ENCODE assay signal across 1 cellular context in the genomic region with DNA sequence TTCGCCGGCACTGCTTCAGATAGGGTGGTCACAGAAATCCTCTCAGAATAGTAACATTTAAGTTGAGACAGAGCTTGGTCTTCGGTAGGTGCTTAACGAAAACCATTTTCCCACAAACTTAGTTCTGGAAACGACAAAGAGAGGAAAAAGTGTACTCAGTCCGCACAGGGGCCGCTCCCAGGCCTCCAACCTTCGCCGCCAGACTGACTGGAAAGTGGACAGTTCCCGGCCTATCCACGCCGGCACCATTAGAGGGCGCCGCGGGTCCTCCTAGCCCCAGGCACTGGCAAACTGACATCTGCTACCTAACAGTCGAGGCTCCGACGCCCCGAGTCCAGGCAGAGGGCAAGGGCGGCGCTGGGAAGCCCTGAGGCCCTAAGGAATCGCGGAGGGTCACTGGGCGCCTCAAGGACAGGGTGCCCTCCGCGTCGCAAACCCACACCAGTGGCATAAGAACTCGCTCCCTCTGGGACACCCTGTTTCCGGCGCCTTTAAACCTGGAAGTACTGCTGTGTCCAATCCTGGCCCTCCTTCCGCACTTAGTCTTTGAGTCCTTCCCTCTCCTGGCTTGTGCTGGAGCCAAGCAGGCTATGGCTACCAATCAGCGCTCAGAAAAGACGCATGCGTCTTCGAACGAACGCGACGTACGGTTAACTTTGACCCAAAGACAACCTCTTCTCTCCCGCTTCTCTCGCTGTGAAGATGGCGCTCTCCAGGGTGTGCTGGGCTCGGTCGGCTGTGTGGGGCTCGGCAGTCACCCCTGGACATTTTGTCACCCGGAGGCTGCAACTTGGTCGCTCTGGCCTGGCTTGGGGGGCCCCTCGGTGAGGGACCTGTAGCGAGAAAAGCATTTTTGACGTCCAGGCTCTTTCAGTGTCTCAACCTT.
A peak's percentile ranks its signal among the peaks of the same experiment; 100 is the strongest.
TF ChIP-seq lines count a peak whose summit lies in the region.

TSS of gene LETMD1 (plus strand) at position 673 of the 886 bp plus-strand sequence. CDS start at position 703, 30 bp downstream.

TF ChIP-seq in K562, 482 proteins besides CTCF, POLR2A, EP300 and RAD21 (continued from another document and continues in another):
- no peak for TF ChIP-seq NR0B1 (IDR thresholded peaks at IDR 0.05; ENCODE audit: partially characterized antibody)
- TF ChIP-seq ZBTB43 (CRISPR knock-in tag; IDR thresholded peaks at IDR 0.05): 0 out of 2 replicates have a peak, but pooled peaks have one; percentile 38
- TF ChIP-seq, protein P1, sequence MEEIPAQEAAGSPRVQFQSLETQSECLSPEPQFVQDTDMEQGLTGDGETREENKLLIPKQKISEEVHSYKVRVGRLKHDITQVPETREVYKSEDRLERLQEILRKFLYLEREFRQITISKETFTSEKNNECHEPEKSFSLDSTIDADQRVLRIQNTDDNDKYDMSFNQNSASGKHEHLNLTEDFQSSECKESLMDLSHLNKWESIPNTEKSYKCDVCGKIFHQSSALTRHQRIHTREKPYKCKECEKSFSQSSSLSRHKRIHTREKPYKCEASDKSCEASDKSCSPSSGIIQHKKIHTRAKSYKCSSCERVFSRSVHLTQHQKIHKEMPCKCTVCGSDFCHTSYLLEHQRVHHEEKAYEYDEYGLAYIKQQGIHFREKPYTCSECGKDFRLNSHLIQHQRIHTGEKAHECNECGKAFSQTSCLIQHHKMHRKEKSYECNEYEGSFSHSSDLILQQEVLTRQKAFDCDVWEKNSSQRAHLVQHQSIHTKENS (CRISPR knock-in tag; IDR thresholded peaks at IDR 0.05): no peak
- TF ChIP-seq NUFIP1 (IDR thresholded peaks at IDR 0.05; ENCODE audit: partially characterized antibody): no peak
- TF ChIP-seq AFF4 (CRISPR knock-in tag; IDR thresholded peaks at IDR 0.05): no peak; the same call in 1 of the 2 replicates
- no peak for TF ChIP-seq ZNF785 (CRISPR knock-in tag; IDR thresholded peaks at IDR 0.05)
- TF ChIP-seq, protein P2, sequence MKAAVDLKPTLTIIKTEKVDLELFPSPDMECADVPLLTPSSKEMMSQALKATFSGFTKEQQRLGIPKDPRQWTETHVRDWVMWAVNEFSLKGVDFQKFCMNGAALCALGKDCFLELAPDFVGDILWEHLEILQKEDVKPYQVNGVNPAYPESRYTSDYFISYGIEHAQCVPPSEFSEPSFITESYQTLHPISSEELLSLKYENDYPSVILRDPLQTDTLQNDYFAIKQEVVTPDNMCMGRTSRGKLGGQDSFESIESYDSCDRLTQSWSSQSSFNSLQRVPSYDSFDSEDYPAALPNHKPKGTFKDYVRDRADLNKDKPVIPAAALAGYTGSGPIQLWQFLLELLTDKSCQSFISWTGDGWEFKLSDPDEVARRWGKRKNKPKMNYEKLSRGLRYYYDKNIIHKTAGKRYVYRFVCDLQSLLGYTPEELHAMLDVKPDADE (conservative IDR thresholded peaks at IDR 0.05; ENCODE audit: control insufficient read depth, low read depth, low read length): peak; percentile 39; the same call in 1 of the 2 replicates
- no peak for TF ChIP-seq ZNF217 (CRISPR knock-in tag; IDR thresholded peaks at IDR 0.05)
- peak; percentile 94 for TF ChIP-seq MGA (IDR thresholded peaks at IDR 0.05)
- TF ChIP-seq DACH1 (IDR thresholded peaks at IDR 0.05; ENCODE audit: partially characterized antibody): no peak
- peak; percentile 81; the same call in 1 of the 2 replicates for TF ChIP-seq HDAC2 (IDR thresholded peaks at IDR 0.05)
- TF ChIP-seq RBM22 (IDR thresholded peaks at IDR 0.05; ENCODE audit: low read depth, low read length, poor library complexity, severe bottlenecking): no peak
- TF ChIP-seq HDGF (IDR thresholded peaks at IDR 0.05): 0 out of 2 replicates have a peak, but pooled peaks have one; percentile 6
- TF ChIP-seq ARHGAP35 (IDR thresholded peaks at IDR 0.05; ENCODE audit: partially characterized antibody): no peak
- TF ChIP-seq POLR3G (IDR thresholded peaks at IDR 0.05; ENCODE audit: extremely low read depth, insufficient read length, insufficient replicate concordance): no peak
- no peak for TF ChIP-seq ZNF282 (CRISPR knock-in tag; IDR thresholded peaks at IDR 0.05)
- TF ChIP-seq TAF15 (IDR thresholded peaks at IDR 0.05; ENCODE audit: low read depth, low read length): no peak
- TF ChIP-seq SMAD3 (CRISPR knock-in tag; conservative IDR thresholded peaks at IDR 0.05): peak; percentile 66; the same call in 1 of the 2 replicates
- TF ChIP-seq ZNF324 (CRISPR knock-in tag; IDR thresholded peaks at IDR 0.05): no peak
- TF ChIP-seq, protein P3, sequence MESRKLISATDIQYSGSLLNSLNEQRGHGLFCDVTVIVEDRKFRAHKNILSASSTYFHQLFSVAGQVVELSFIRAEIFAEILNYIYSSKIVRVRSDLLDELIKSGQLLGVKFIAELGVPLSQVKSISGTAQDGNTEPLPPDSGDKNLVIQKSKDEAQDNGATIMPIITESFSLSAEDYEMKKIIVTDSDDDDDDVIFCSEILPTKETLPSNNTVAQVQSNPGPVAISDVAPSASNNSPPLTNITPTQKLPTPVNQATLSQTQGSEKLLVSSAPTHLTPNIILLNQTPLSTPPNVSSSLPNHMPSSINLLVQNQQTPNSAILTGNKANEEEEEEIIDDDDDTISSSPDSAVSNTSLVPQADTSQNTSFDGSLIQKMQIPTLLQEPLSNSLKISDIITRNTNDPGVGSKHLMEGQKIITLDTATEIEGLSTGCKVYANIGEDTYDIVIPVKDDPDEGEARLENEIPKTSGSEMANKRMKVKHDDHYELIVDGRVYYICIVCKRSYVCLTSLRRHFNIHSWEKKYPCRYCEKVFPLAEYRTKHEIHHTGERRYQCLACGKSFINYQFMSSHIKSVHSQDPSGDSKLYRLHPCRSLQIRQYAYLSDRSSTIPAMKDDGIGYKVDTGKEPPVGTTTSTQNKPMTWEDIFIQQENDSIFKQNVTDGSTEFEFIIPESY (CRISPR knock-in tag; IDR thresholded peaks at IDR 0.05): 0 out of 2 replicates have a peak, but pooled peaks have one; percentile 18
- peak; percentile 55 for TF ChIP-seq HMGN3 (IDR thresholded peaks at IDR 0.05; ENCODE audit: borderline replicate concordance, extremely low read depth, insufficient read length, low read depth, low read length)
- no peak; the same call in 1 of the 2 replicates for TF ChIP-seq BHLHE40 (IDR thresholded peaks at IDR 0.05; ENCODE audit: low read length)
- TF ChIP-seq SLC30A9 (CRISPR knock-in tag; IDR thresholded peaks at IDR 0.05): no peak
- no peak for TF ChIP-seq ZNF764 (CRISPR knock-in tag; IDR thresholded peaks at IDR 0.05; ENCODE audit: low read depth)
